10 cellular contexts compared by ENCODE assay signal in genomic region chr19:4671182-4671851, GRCh38. TPM values are rescaled to one million over a fixed set of nuclear protein-coding genes. Genes with fewer than 3 reads are reported as not detected.
DNase-seq lines count a peak whose midpoint lies in the region; ATAC-seq, FAIRE-seq and TF ChIP-seq lines count a peak whose summit lies in the region.
"Had no signal": no experiment of that assay in that cellular context is flagged by ENCODE, and none has a peak within 500 bp of the region (broad histone marks: within the 10 kb centered on the region; RNA-seq: fewer than 3 reads in every experiment).

No MANE protein-coding gene starts in this region.

- peaks cover 13% of the 10 kb centered on the region for H3K4me1 Mint-ChIP-seq in neural crest cell

- no peaks in the 10 kb centered on the region for H3K9me3 ChIP-seq in HAP-1
- H3K9me3 ChIP-seq: MG63 had no signal

- no peaks in the 10 kb centered on the region for H3K9me3 Mint-ChIP-seq in neural crest cell

- in situ Hi-C loops in Caki2 (cut with HindIII; ENCODE audit: low pct_unique_long_range_greater_than_20kb, low sequenced_read_pairs) (no loop called here), HAP-1 (cut with MboI; ENCODE audit: low sequenced_read_pairs) (no loop called here)

- H3K4me1 ChIP-seq in HAP-1 = peaks cover 11% of the 10 kb centered on the region

- peak; percentile 77 for FAIRE-seq in RCC 7860 (lab: Jason Lieb, UNC)

- peaks cover 18% of the 10 kb centered on the region for H3K36me3 ChIP-seq in HAP-1 (replicated peaks)

- no peak for TF ChIP-seq CTCF in epithelial cell of proximal tubule (conservative IDR thresholded peaks at IDR 0.05; ENCODE audit: low read depth, low read length)
- no peak for TF ChIP-seq CTCF in neural crest cell (conservative IDR thresholded peaks at IDR 0.05)

- H3K4me3 ChIP-seq in epithelial cell of proximal tubule (ENCODE audit: low read depth, low read length) = no peak overlapping the region
- H3K4me3 ChIP-seq in HAP-1 = no peak overlapping the region

- no peak overlapping the region for H3K27ac Mint-ChIP-seq in neural crest cell (ENCODE audit: unreplicated experiment)

- no peaks in the 10 kb centered on the region for H3K27me3 ChIP-seq in HAP-1 (ENCODE audit: low read depth)
- H3K27me3 ChIP-seq: MG63 had no signal

- peak overlapping the region; percentile 60 for H3K4me3 Mint-ChIP-seq in neural crest cell

- no peaks in the 10 kb centered on the region for H3K27me3 Mint-ChIP-seq in neural crest cell (ENCODE audit: low read depth)

- ATAC-seq in GM19023 (IDR thresholded peaks at IDR 0.05; ENCODE audit: unreplicated experiment) = no peak

- DNase-seq in Caki2 (ENCODE audit: low read depth) = peak; percentile 24
- DNase-seq in RCC 7860 (ENCODE audit: low spot score) = peak; percentile 61
- peak; percentile 59 for DNase-seq in epithelial cell of proximal tubule (ENCODE audit: low read depth)
- no peak for DNase-seq in neural crest cell (ENCODE audit: low read depth, low spot score)
- DNase-seq in HAP-1 (ENCODE audit: low spot score in 2 of 2) = no peak
- DNase-seq in HT-29 (ENCODE audit: low spot score) = no peak
- no peak for DNase-seq in NCI-H774 (lab: John Stamatoyannopoulos, UW)
- DNase-seq: cortex of kidney had no signal

- peaks cover 3% of the 10 kb centered on the region for H3K36me3 Mint-ChIP-seq in neural crest cell (ENCODE audit: low read depth)

RNA-seq across cellular contexts. Expression of gene MYDGF, which starts 1.2 kb away (rescaled TPM):
- 379 and 415 TPM in 2 replicates for total RNA-seq in Caki2 (2014; rRNA removed; shearing (Covaris generic); ENCODE audit: low replicate concordance)
- total RNA-seq in epithelial cell of proximal tubule = 83.0 and 126 TPM in 2 replicates
- total RNA-seq in neural crest cell = 45.4 and 48.8 TPM in 2 replicates
- 139 and 152 TPM in 2 replicates for total RNA-seq in HT-29 (2014; rRNA removed; shearing (Covaris generic))

RNA-seq across cellular contexts. Expression of gene TNFAIP8L1, which starts 32.0 kb away (rescaled TPM):
- 8.0 and 10.0 TPM in 2 replicates for total RNA-seq in Caki2 (2014; rRNA removed; shearing (Covaris generic); ENCODE audit: low replicate concordance)
- 6.7 and 7.4 TPM in 2 replicates for total RNA-seq in epithelial cell of proximal tubule
- total RNA-seq in neural crest cell = 7.0 and 8.0 TPM in 2 replicates
- total RNA-seq in HT-29 (2014; rRNA removed; shearing (Covaris generic)) = 6.3 TPM in 2 replicates

RNA-seq across cellular contexts. Expression of gene DPP9, which starts 52.3 kb away (rescaled TPM):
- 36.6 and 64.2 TPM in 2 replicates for total RNA-seq in Caki2 (2014; rRNA removed; shearing (Covaris generic); ENCODE audit: low replicate concordance)
- total RNA-seq in epithelial cell of proximal tubule (85.3 and 127 TPM in 2 replicates), neural crest cell (46.8 and 48.0 TPM in 2 replicates)
- total RNA-seq in HT-29 (2014; rRNA removed; shearing (Covaris generic)) = 72.8 and 74.3 TPM in 2 replicates

Comparison
In these comparisons a context has a peak if more than half of its experiments do, and no peak if none do; other contexts are left out.
1. DNase-seq: peak in Caki2 (single experiment), RCC 7860 (single experiment) and epithelial cell of proximal tubule (single experiment); none in neural crest cell (single experiment), HAP-1 (0 of 2), HT-29 (single experiment) and NCI-H774 (single experiment).